ENCODE assay signal across 8 cellular contexts in genomic region chr17:43360739-43361498, GRCh38. TPM values are rescaled to one million over a fixed set of nuclear protein-coding genes. Genes with fewer than 3 reads are reported as not detected.
DNase-seq lines count a peak whose midpoint lies in the region; ATAC-seq and TF ChIP-seq lines count a peak whose summit lies in the region.

No MANE protein-coding gene starts in this region.

- peak overlapping the region; percentile 71 for H3K4me3 Mint-ChIP-seq in chondrocyte (ENCODE audit: unreplicated experiment)

- H3K27me3 Mint-ChIP-seq in chondrocyte (ENCODE audit: low read depth): no peaks in the 10 kb centered on the region

- H3K36me3 Mint-ChIP-seq in chondrocyte (ENCODE audit: low read depth): peaks cover 2% of the 10 kb centered on the region

- H3K9me3 Mint-ChIP-seq in chondrocyte (ENCODE audit: low read depth): no peaks in the 10 kb centered on the region

- peak overlapping the region; percentile 93 for H3K27ac ChIP-seq in 22Rv1

- no peak for TF ChIP-seq CTCF in 22Rv1 (IDR thresholded peaks at IDR 0.05)
- TF ChIP-seq CTCF in chondrocyte (IDR thresholded peaks at IDR 0.05): no peak

- H3K4me1 Mint-ChIP-seq in chondrocyte (ENCODE audit: low read depth): peaks cover 29% of the 10 kb centered on the region

- ATAC-seq in GM18867 (IDR thresholded peaks at IDR 0.05; ENCODE audit: unreplicated experiment) (peak; percentile 79), HG03196 (IDR thresholded peaks at IDR 0.05; ENCODE audit: unreplicated experiment) (peak; percentile 65)

- peak; percentile 99 for DNase-seq in NCI-H460 (ENCODE audit: extremely low read depth, low read depth)
- DNase-seq in activated CD4-positive, alpha-beta T cell treated with anti-CD3 and anti-CD28 coated beads for 24 hours (ENCODE audit: low read depth in 2 of 2): peak; percentile 75 to 85
- DNase-seq in chondrocyte (ENCODE audit: low spot score): no peak
- DNase-seq in kidney tubule cell (ENCODE audit: low spot score): peak; percentile 100
- peak; percentile 65 to 82 for DNase-seq in stimulated activated CD4-positive, alpha-beta T cell treated with anti-CD3 and anti-CD28 coated beads, Interleukin-1b, Interleukin-23, amount 100 ng/mL, for 1 hour (ENCODE audit: low read depth in 2 of 2)

- peak overlapping the region; percentile 99 for H3K27ac Mint-ChIP-seq in chondrocyte (ENCODE audit: unreplicated experiment)

RNA-seq across cellular contexts. Expression of gene ARL4D, which starts 37.9 kb away (rescaled TPM):
- total RNA-seq in NCI-H460 (2014; rRNA removed; shearing (Covaris generic)): 84.7 and 89.8 TPM in 2 replicates
- polyA plus RNA-seq in NCI-H460 (2014; cell fraction: nucleus; rRNA removed): 44.5 and 49.5 TPM in 2 replicates
- total RNA-seq in chondrocyte: 33.8 to 38.0 TPM (median 37.5 TPM) in 3 replicates
